1 cellular context compared by ENCODE assay signal in genomic region chr21:37237764-37238163, GRCh38.
TF ChIP-seq lines count a peak whose summit lies in the region.

No MANE protein-coding gene starts in this region.

TF ChIP-seq in WTC11, 78 proteins besides CTCF, POLR2A, EP300 and RAD21 (continued from another document):
- TF ChIP-seq CDX4 (CRISPR knock-in tag; IDR thresholded peaks at IDR 0.05; ENCODE audit: borderline replicate concordance) (no peak), PRDM15 (CRISPR knock-in tag; IDR thresholded peaks at IDR 0.05) (no peak), E2F1 (CRISPR knock-in tag; IDR thresholded peaks at IDR 0.05) (no peak), ATF1 (CRISPR knock-in tag; IDR thresholded peaks at IDR 0.05) (no peak), ZNF281 (CRISPR knock-in tag; IDR thresholded peaks at IDR 0.05) (no peak), FOXJ3 (CRISPR knock-in tag; IDR thresholded peaks at IDR 0.05; ENCODE audit: borderline replicate concordance) (no peak), AR (CRISPR knock-in tag; IDR thresholded peaks at IDR 0.05) (no peak), TEAD4 (CRISPR knock-in tag; IDR thresholded peaks at IDR 0.05) (no peak), IRF2 (CRISPR knock-in tag; IDR thresholded peaks at IDR 0.05; ENCODE audit: borderline replicate concordance, low read depth) (no peak), NR3C1 (CRISPR knock-in tag; conservative IDR thresholded peaks at IDR 0.05; ENCODE audit: low read depth) (no peak), KAT7 (CRISPR knock-in tag; IDR thresholded peaks at IDR 0.05; ENCODE audit: borderline replicate concordance) (no peak), CREB1 (CRISPR knock-in tag; IDR thresholded peaks at IDR 0.05) (no peak)
